In genomic region chr16:68448360-68448970, GRCh38 we compare ENCODE assay signal across 1 cellular context.
TF ChIP-seq lines count a peak whose summit lies in the region.

Gene SMPD3 (minus strand): TSS chr16:68448508. CDS start chr16:68372181, 76,327 bp downstream.

TF ChIP-seq in HepG2, 621 proteins besides CTCF, POLR2A, EP300 and RAD21 (continued from another document and continues in another):
- TF ChIP-seq, protein P1, sequence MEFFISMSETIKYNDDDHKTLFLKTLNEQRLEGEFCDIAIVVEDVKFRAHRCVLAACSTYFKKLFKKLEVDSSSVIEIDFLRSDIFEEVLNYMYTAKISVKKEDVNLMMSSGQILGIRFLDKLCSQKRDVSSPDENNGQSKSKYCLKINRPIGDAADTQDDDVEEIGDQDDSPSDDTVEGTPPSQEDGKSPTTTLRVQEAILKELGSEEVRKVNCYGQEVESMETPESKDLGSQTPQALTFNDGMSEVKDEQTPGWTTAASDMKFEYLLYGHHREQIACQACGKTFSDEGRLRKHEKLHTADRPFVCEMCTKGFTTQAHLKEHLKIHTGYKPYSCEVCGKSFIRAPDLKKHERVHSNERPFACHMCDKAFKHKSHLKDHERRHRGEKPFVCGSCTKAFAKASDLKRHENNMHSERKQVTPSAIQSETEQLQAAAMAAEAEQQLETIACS (CRISPR knock-in tag; IDR thresholded peaks at IDR 0.05): no peak
- TF ChIP-seq XBP1 (CRISPR knock-in tag; IDR thresholded peaks at IDR 0.05): peak; percentile 70; the same call in 1 of the 2 replicates
- TF ChIP-seq ZNF704 (CRISPR knock-in tag; IDR thresholded peaks at IDR 0.05; ENCODE audit: borderline replicate concordance): peak; percentile 82; the same call in 1 of the 2 replicates
- TF ChIP-seq HINFP (CRISPR knock-in tag; IDR thresholded peaks at IDR 0.05; ENCODE audit: low read depth): 0 out of 2 replicates have a peak, but pooled peaks have one; percentile 28
- TF ChIP-seq LCORL (IDR thresholded peaks at IDR 0.05): no peak
- no peak; the same call in 1 of the 2 replicates for TF ChIP-seq LCORL (CRISPR knock-in tag; IDR thresholded peaks at IDR 0.05)
- TF ChIP-seq SRF (IDR thresholded peaks at IDR 0.05; ENCODE audit: low read depth, low read length): 0 out of 2 replicates have a peak, but pooled peaks have one; percentile 13
- no peak for TF ChIP-seq ZFP1 (CRISPR knock-in tag; IDR thresholded peaks at IDR 0.05)
- no peak for TF ChIP-seq KMT2A (CRISPR knock-in tag; IDR thresholded peaks at IDR 0.05)
- peak; percentile 94 for TF ChIP-seq MXD3 (CRISPR knock-in tag; IDR thresholded peaks at IDR 0.05)
- TF ChIP-seq NCOR1 (IDR thresholded peaks at IDR 0.05; ENCODE audit: borderline replicate concordance, low read length): no peak
- TF ChIP-seq NFYC (CRISPR knock-in tag; IDR thresholded peaks at IDR 0.05): peak; percentile 82
- peak; percentile 69 for TF ChIP-seq ZBTB26 (CRISPR knock-in tag; IDR thresholded peaks at IDR 0.05; ENCODE audit: borderline replicate concordance)
- 0 out of 2 replicates have a peak, but pooled peaks have one; percentile 15 for TF ChIP-seq ZNF589 (CRISPR knock-in tag; conservative IDR thresholded peaks at IDR 0.05)
- TF ChIP-seq ZNF644 (CRISPR knock-in tag; IDR thresholded peaks at IDR 0.05; ENCODE audit: low read depth): no peak
- TF ChIP-seq, protein P2, sequence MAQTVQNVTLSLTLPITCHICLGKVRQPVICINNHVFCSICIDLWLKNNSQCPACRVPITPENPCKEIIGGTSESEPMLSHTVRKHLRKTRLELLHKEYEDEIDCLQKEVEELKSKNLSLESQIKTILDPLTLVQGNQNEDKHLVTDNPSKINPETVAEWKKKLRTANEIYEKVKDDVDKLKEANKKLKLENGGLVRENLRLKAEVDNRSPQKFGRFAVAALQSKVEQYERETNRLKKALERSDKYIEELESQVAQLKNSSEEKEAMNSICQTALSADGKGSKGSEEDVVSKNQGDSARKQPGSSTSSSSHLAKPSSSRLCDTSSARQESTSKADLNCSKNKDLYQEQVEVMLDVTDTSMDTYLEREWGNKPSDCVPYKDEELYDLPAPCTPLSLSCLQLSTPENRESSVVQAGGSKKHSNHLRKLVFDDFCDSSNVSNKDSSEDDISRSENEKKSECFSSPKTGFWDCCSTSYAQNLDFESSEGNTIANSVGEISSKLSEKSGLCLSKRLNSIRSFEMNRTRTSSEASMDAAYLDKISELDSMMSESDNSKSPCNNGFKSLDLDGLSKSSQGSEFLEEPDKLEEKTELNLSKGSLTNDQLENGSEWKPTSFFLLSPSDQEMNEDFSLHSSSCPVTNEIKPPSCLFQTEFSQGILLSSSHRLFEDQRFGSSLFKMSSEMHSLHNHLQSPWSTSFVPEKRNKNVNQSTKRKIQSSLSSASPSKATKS (CRISPR knock-in tag; IDR thresholded peaks at IDR 0.05): no peak
- peak; percentile 60; the same call in 1 of the 2 replicates for TF ChIP-seq FOXO1 (CRISPR knock-in tag; IDR thresholded peaks at IDR 0.05)
- no peak for TF ChIP-seq ATM (IDR thresholded peaks at IDR 0.05; ENCODE audit: borderline replicate concordance)
- TF ChIP-seq ZNF430 (CRISPR knock-in tag; IDR thresholded peaks at IDR 0.05): peak; percentile 76; the same call in 1 of the 2 replicates
- no peak; the same call in 1 of the 2 replicates for TF ChIP-seq ATF2 (CRISPR knock-in tag; IDR thresholded peaks at IDR 0.05)
- TF ChIP-seq RORA (CRISPR knock-in tag; IDR thresholded peaks at IDR 0.05): no peak
- TF ChIP-seq CREB1 (IDR thresholded peaks at IDR 0.05): peak; percentile 80
- peak; percentile 90 for TF ChIP-seq CREB1 (CRISPR knock-in tag; IDR thresholded peaks at IDR 0.05)
- TF ChIP-seq NRL (CRISPR knock-in tag; IDR thresholded peaks at IDR 0.05; ENCODE audit: borderline replicate concordance): no peak
- TF ChIP-seq KDM5B (CRISPR knock-in tag; IDR thresholded peaks at IDR 0.05; ENCODE audit: borderline replicate concordance): peak; percentile 79; the same call in 1 of the 2 replicates
- TF ChIP-seq ZNF776 (CRISPR knock-in tag; IDR thresholded peaks at IDR 0.05): 0 out of 2 replicates have a peak, but pooled peaks have one; percentile 33
- peak; percentile 89 for TF ChIP-seq HOXD1 (CRISPR knock-in tag; IDR thresholded peaks at IDR 0.05)
- TF ChIP-seq ZBTB33 (CRISPR knock-in tag; IDR thresholded peaks at IDR 0.05): 0 out of 2 replicates have a peak, but pooled peaks have one; percentile 7
- TF ChIP-seq, protein P3, sequence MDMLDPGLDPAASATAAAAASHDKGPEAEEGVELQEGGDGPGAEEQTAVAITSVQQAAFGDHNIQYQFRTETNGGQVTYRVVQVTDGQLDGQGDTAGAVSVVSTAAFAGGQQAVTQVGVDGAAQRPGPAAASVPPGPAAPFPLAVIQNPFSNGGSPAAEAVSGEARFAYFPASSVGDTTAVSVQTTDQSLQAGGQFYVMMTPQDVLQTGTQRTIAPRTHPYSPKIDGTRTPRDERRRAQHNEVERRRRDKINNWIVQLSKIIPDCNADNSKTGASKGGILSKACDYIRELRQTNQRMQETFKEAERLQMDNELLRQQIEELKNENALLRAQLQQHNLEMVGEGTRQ (IDR thresholded peaks at IDR 0.05; ENCODE audit: low read depth, low read length): no peak
- TF ChIP-seq, protein P3 (CRISPR knock-in tag; IDR thresholded peaks at IDR 0.05; ENCODE audit: borderline replicate concordance): no peak
- no peak for TF ChIP-seq MZF1 (CRISPR knock-in tag; IDR thresholded peaks at IDR 0.05; ENCODE audit: borderline replicate concordance)
- 0 out of 2 replicates have a peak, but pooled peaks have one; percentile 82 for TF ChIP-seq RARG (CRISPR knock-in tag; IDR thresholded peaks at IDR 0.05; ENCODE audit: low read depth)
- peak; percentile 98; the same call in 1 of the 2 replicates for TF ChIP-seq TBP (CRISPR knock-in tag; IDR thresholded peaks at IDR 0.05)
- TF ChIP-seq ZNF747 (CRISPR knock-in tag; IDR thresholded peaks at IDR 0.05; ENCODE audit: borderline replicate concordance): 0 out of 2 replicates have a peak, but pooled peaks have one; percentile 13
- no peak; the same call in 1 of the 2 replicates for TF ChIP-seq STAT6 (CRISPR knock-in tag; IDR thresholded peaks at IDR 0.05; ENCODE audit: borderline replicate concordance)
- TF ChIP-seq ZBTB8A (CRISPR knock-in tag; IDR thresholded peaks at IDR 0.05; ENCODE audit: borderline replicate concordance, low read depth): peak; percentile 77; the same call in 1 of the 2 replicates
- TF ChIP-seq SMAD9 (CRISPR knock-in tag; IDR thresholded peaks at IDR 0.05): no peak
- no peak for TF ChIP-seq SRSF9 (IDR thresholded peaks at IDR 0.05; ENCODE audit: borderline replicate concordance, insufficient read depth, low read depth, low read length, poor library complexity, severe bottlenecking)
- no peak for TF ChIP-seq FIP1L1 (IDR thresholded peaks at IDR 0.05; ENCODE audit: borderline replicate concordance, insufficient read depth, low read depth, low read length)
- no peak for TF ChIP-seq CENPX (CRISPR knock-in tag; IDR thresholded peaks at IDR 0.05)
- no peak for TF ChIP-seq SCMH1 (CRISPR knock-in tag; IDR thresholded peaks at IDR 0.05; ENCODE audit: borderline replicate concordance)
- TF ChIP-seq IRF2 (CRISPR knock-in tag; IDR thresholded peaks at IDR 0.05): peak; percentile 96
- no peak for TF ChIP-seq AGO2 (optimal IDR thresholded peaks at IDR 0.05; ENCODE audit: low read depth, low read length)
- TF ChIP-seq FOXO4 (CRISPR knock-in tag; conservative IDR thresholded peaks at IDR 0.05): no peak
